ENCODE assay signal across 11 cellular contexts in genomic region chr4:140726776-140727500, GRCh38. TPM values are rescaled to one million over a fixed set of nuclear protein-coding genes. Genes with fewer than 3 reads are reported as not detected.
DNase-seq lines count a peak whose midpoint lies in the region; ATAC-seq and TF ChIP-seq lines count a peak whose summit lies in the region.
"Had no signal": no experiment of that assay in that cellular context is flagged by ENCODE, and none has a peak within 500 bp of the region (broad histone marks: within the 10 kb centered on the region; RNA-seq: fewer than 3 reads in every experiment).

No MANE protein-coding gene starts in this region.

- DNase-seq in GM23248, result peak; percentile 4
- DNase-seq in NOMO-1 treated with DMSO at 0.1 percent for 48 hours (lab: John Stamatoyannopoulos, UW; ENCODE audit: unreplicated experiment), result peak; percentile 75
- peak in 1 of 2 donors; percentile 43 for DNase-seq in foreskin keratinocyte
- DNase-seq in activated effector memory CD4-positive, alpha-beta T cell treated with anti-CD3 and anti-CD28 coated beads, Interleukin-2, amount 50 U/mL, for 16 hours, result no peak
- DNase-seq in activated T-helper 2 cell treated with anti-CD3 and anti-CD28 coated beads, Interferon-gamma antibody, Interleukin-2, Interleukin-4, amounts not matched to agents 10 μg/mL and 5 μg/mL and 100 μg/mL, durations not matched to agents 14 hours and 24 hours and 36 hours (ENCODE audit: low spot score), result no peak
- DNase-seq in foreskin melanocyte, result no peak
- DNase-seq: NCI-H510A, substantia nigra had no signal

- peaks cover 13% of the 10 kb centered on the region for H3F3A ChIP-seq in GM23248 (ENCODE audit: insufficient read depth)

- H3K27ac ChIP-seq in GM23248, result no peak overlapping the region
- no peak overlapping the region for H3K27ac ChIP-seq in foreskin keratinocyte

- no peaks in the 10 kb centered on the region for H3K4me1 Mint-ChIP-seq in activated T-helper 2 cell treated with anti-CD3 and anti-CD28 coated beads, Interferon-gamma antibody, Interleukin-2, Interleukin-4, amounts not matched to agents 10 μg/mL and 5 μg/mL and 100 μg/mL, durations not matched to agents 14 hours and 24 hours and 36 hours (ENCODE audit: low read depth)

- no peak overlapping the region for H3K4me3 Mint-ChIP-seq in activated T-helper 2 cell treated with anti-CD3 and anti-CD28 coated beads, Interferon-gamma antibody, Interleukin-2, Interleukin-4, amounts not matched to agents 10 μg/mL and 5 μg/mL and 100 μg/mL, durations not matched to agents 14 hours and 24 hours and 36 hours (ENCODE audit: low read depth)
- H3K4me3 Mint-ChIP-seq: T-helper 1 cell treated with Interleukin-12 subunit alpha and Interleukin-12 subunit beta and Interleukin-4 antibody, amounts not matched to agents 30 μg/mL and 1 μg/mL, for 36 hours had no signal

- peaks cover 71% of the 10 kb centered on the region for H3K79me2 ChIP-seq in GM23248 (ENCODE audit: insufficient read depth)

- no peaks in the 10 kb centered on the region for H3K36me3 Mint-ChIP-seq in activated T-helper 2 cell treated with anti-CD3 and anti-CD28 coated beads, Interferon-gamma antibody, Interleukin-2, Interleukin-4, amounts not matched to agents 10 μg/mL and 5 μg/mL and 100 μg/mL, durations not matched to agents 14 hours and 24 hours and 36 hours (ENCODE audit: low read depth)

- H3K4me2 ChIP-seq in GM23248 (ENCODE audit: unreplicated experiment) (no peak overlapping the region), skeletal muscle satellite cell (ENCODE audit: low read length) (peak overlapping the region; percentile 34)

- H4K20me1 ChIP-seq in GM23248 (ENCODE audit: insufficient read depth), result no peaks in the 10 kb centered on the region

- no peak for TF ChIP-seq CTCF in foreskin keratinocyte (conservative IDR thresholded peaks at IDR 0.05)

- intact Hi-C loops in activated T-helper 2 cell treated with anti-CD3 and anti-CD28 coated beads, Interferon-gamma antibody, Interleukin-2, Interleukin-4, amounts not matched to agents 10 μg/mL and 5 μg/mL and 100 μg/mL, durations not matched to agents 14 hours and 24 hours and 36 hours (cut with micrococcal nuclease), result no loop called here

- H3K36me3 ChIP-seq in GM23248 (ENCODE audit: low read depth), result no peaks in the 10 kb centered on the region
- H3K36me3 ChIP-seq in skeletal muscle satellite cell (ENCODE audit: insufficient read depth, low read length), result no peaks in the 10 kb centered on the region

- H3K4me1 ChIP-seq in GM23248 (ENCODE audit: insufficient read depth) (peaks cover 21% of the 10 kb centered on the region), foreskin keratinocyte (peaks cover 3% of the 10 kb centered on the region), skeletal muscle satellite cell (ENCODE audit: control insufficient read depth, insufficient read depth, low read length) (peaks cover 25% of the 10 kb centered on the region)

- H2AFZ ChIP-seq in GM23248, result no peak overlapping the region

- H3K9me2 ChIP-seq in GM23248 (ENCODE audit: insufficient read depth), result no peaks in the 10 kb centered on the region

- no peak overlapping the region for H3K27ac Mint-ChIP-seq in activated T-helper 2 cell treated with anti-CD3 and anti-CD28 coated beads, Interferon-gamma antibody, Interleukin-2, Interleukin-4, amounts not matched to agents 10 μg/mL and 5 μg/mL and 100 μg/mL, durations not matched to agents 14 hours and 24 hours and 36 hours
- H3K27ac Mint-ChIP-seq: T-helper 1 cell treated with Interleukin-12 subunit alpha and Interleukin-12 subunit beta and Interleukin-4 antibody, amounts not matched to agents 30 μg/mL and 1 μg/mL, for 36 hours had no signal

- ATAC-seq in foreskin keratinocyte (peak; percentile 66), GM21825 (IDR thresholded peaks at IDR 0.05; ENCODE audit: unreplicated experiment) (no peak)

- H3K9ac ChIP-seq in GM23248, result no peak overlapping the region
- no peak overlapping the region for H3K9ac ChIP-seq in skeletal muscle satellite cell (ENCODE audit: low read depth, low read length)

- in situ Hi-C loops in GM23248 (cut with MboI), result no loop called here

- WGBS in GM23248 (ENCODE audit: low coverage in 1 of 2, low lambda C conversion rate in 2 of 2, missing lambda C conversion rate in 2 of 2), 2 experiments, result 94 to 96% methylated on average over 3 of the region's 3 CpGs

- H3K9me3 ChIP-seq in GM23248 (ENCODE audit: low read depth) (no peaks in the 10 kb centered on the region), skeletal muscle satellite cell (replicated peaks; ENCODE audit: low read length) (no peaks in the 10 kb centered on the region)

- no peak overlapping the region for H3K4me3 ChIP-seq in GM23248
- no peak overlapping the region for H3K4me3 ChIP-seq in skeletal muscle satellite cell (ENCODE audit: low read length)

- H3K27me3 ChIP-seq in GM23248 (replicated peaks; ENCODE audit: insufficient read depth) (no peaks in the 10 kb centered on the region), foreskin keratinocyte (no peaks in the 10 kb centered on the region), skeletal muscle satellite cell (ENCODE audit: control insufficient read depth, insufficient read depth, low read length) (no peaks in the 10 kb centered on the region)

- peaks cover 6% of the 10 kb centered on the region for H3K27me3 Mint-ChIP-seq in activated T-helper 2 cell treated with anti-CD3 and anti-CD28 coated beads, Interferon-gamma antibody, Interleukin-2, Interleukin-4, amounts not matched to agents 10 μg/mL and 5 μg/mL and 100 μg/mL, durations not matched to agents 14 hours and 24 hours and 36 hours (ENCODE audit: low read depth)

- no peaks in the 10 kb centered on the region for H3K9me3 Mint-ChIP-seq in activated T-helper 2 cell treated with anti-CD3 and anti-CD28 coated beads, Interferon-gamma antibody, Interleukin-2, Interleukin-4, amounts not matched to agents 10 μg/mL and 5 μg/mL and 100 μg/mL, durations not matched to agents 14 hours and 24 hours and 36 hours
- H3K9me3 Mint-ChIP-seq: T-helper 1 cell treated with Interleukin-12 subunit alpha and Interleukin-12 subunit beta and Interleukin-4 antibody, amounts not matched to agents 30 μg/mL and 1 μg/mL, for 36 hours had no signal

RNA-seq across cellular contexts. Expression of gene TBC1D9, which starts 29.2 kb away (rescaled TPM):
- 14.4 and 18.3 TPM in 2 replicates for total RNA-seq in GM23248 (2014; rRNA removed; shearing (Covaris generic))
- polyA plus RNA-seq in GM23248 (2016; fragmentation: Nextera tagmentation; extraction: Ambion mirVana) (4.4 and 4.6 TPM in 2 replicates), foreskin keratinocyte (3.5 and 3.6 TPM in 2 replicates)
- 13.9 and 16.4 TPM in 2 replicates for total RNA-seq in foreskin keratinocyte
- 28.0 and 28.1 TPM in 2 replicates for total RNA-seq in skeletal muscle satellite cell (2012; rRNA removed)
- total RNA-seq in activated T-helper 2 cell treated with anti-CD3 and anti-CD28 coated beads, Interferon-gamma antibody, Interleukin-2, Interleukin-4, amounts not matched to agents 10 μg/mL and 5 μg/mL and 100 μg/mL, durations not matched to agents 14 hours and 24 hours and 36 hours, result 0.07 TPM in 2 replicates

Comparison
In these comparisons a context has a peak if more than half of its experiments do, and no peak if none do; other contexts are left out.
1. DNase-seq: peak in GM23248 (single experiment) and NOMO-1 treated with DMSO at 0.1 percent for 48 hours (single experiment); none in activated effector memory CD4-positive, alpha-beta T cell treated with anti-CD3 and anti-CD28 coated beads, Interleukin-2, amount 50 U/mL, for 16 hours (single experiment), activated T-helper 2 cell treated with anti-CD3 and anti-CD28 coated beads, Interferon-gamma antibody, Interleukin-2, Interleukin-4, amounts not matched to agents 10 μg/mL and 5 μg/mL and 100 μg/mL, durations not matched to agents 14 hours and 24 hours and 36 hours (single experiment) and foreskin melanocyte (single experiment).
2. RNA of gene TBC1D9, which starts 29.2 kb away (total RNA-seq): 14.4 to 18.3 TPM in GM23248 and 13.9 to 16.4 TPM in foreskin keratinocyte; 0.07 TPM in activated T-helper 2 cell treated with anti-CD3 and anti-CD28 coated beads, Interferon-gamma antibody, Interleukin-2, Interleukin-4, amounts not matched to agents 10 μg/mL and 5 μg/mL and 100 μg/mL, durations not matched to agents 14 hours and 24 hours and 36 hours; every median in the first group is over 10 times any median in the second.